17 cellular contexts compared by ENCODE assay signal in the genomic region with DNA sequence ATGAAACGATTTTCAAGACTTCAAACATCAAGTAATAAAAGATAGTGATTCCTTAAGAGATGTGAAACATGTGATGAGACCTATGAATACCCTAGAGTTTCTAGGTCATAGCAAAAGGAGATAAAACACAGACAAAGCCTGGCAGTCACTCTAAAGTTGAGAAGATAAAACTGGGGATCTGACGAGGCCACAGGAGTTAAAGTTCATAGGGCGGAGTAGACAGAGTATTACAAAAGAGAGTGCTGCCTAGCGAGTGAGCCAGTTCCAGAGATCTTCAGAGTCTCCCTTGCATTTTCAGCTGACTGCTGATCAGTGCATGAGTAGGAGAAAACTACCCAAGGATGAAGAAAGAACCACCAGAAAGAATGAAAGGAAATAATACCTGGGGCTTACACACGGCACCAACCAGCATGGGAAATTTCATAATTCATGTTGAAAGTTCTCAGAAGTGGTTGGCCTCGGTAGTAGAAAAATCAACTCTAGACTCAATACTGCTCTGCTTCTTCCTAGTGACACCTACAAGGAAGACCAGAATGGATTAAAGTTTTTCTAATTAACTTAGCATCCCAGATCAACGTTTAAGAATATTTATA. TPM values are rescaled to one million over a fixed set of nuclear protein-coding genes. Genes with fewer than 3 reads are reported as not detected.
DNase-seq lines count a peak whose midpoint lies in the region; ATAC-seq and TF ChIP-seq lines count a peak whose summit lies in the region.
"Had no signal": no experiment of that assay in that cellular context is flagged by ENCODE, and none has a peak within 500 bp of the region (broad histone marks: within the 10 kb centered on the region; RNA-seq: fewer than 3 reads in every experiment).

No MANE protein-coding gene starts in this region.

- TF ChIP-seq RAD21 in liver (IDR thresholded peaks at IDR 0.05) = no peak

- no peak overlapping the region for H3K27ac ChIP-seq in liver (ENCODE audit: low read depth in 1 of 2, low read length in 2 of 2)
- H3K27ac ChIP-seq: RWPE1, SK-N-MC had no signal

- TF ChIP-seq CTCF in liver (IDR thresholded peaks at IDR 0.05; ENCODE audit: low read depth, low read length, missing input control) (no peak), BE2C (IDR thresholded peaks at IDR 0.05; ENCODE audit: low read depth, low read length) (no peak)

- WGBS in liver = 47% methylated on average over 7 of the region's 7 CpGs

- H3K4me1 ChIP-seq in liver (ENCODE audit: control insufficient read depth in 4 of 4, insufficient read depth in 4 of 4, low read length in 3 of 4) (no peaks in the 10 kb centered on the region), BE2C (no peaks in the 10 kb centered on the region)

- no peaks in the 10 kb centered on the region for H3K27me3 ChIP-seq in liver (ENCODE audit: control insufficient read depth in 4 of 4, insufficient read depth in 4 of 4, low read length in 3 of 4)
- no peaks in the 10 kb centered on the region for H3K27me3 ChIP-seq in BE2C
- H3K27me3 ChIP-seq: MG63 had no signal

- H3K9me3 ChIP-seq in liver (ENCODE audit: control insufficient read depth in 4 of 4, low read length in 3 of 4) (peaks cover 0 to 3% (median 0%) of the 10 kb centered on the region in 4 donors), BE2C (no peaks in the 10 kb centered on the region)
- H3K9me3 ChIP-seq: MG63 had no signal

- H3K4me3 ChIP-seq in liver (ENCODE audit: low read depth in 1 of 3, low read length in 3 of 3) (no peak overlapping the region), BE2C (ENCODE audit: low read depth, low read length) (no peak overlapping the region)
- H3K4me3 ChIP-seq: MG63, SK-N-MC had no signal

- H3K9ac ChIP-seq in liver (ENCODE audit: low read depth in 1 of 2, low read length in 2 of 2) = no peak overlapping the region

- H3K36me3 ChIP-seq in liver (ENCODE audit: control insufficient read depth in 4 of 4, insufficient read depth in 3 of 4, low read depth in 1 of 4, low read length in 3 of 4) = no peaks in the 10 kb centered on the region
- H3K36me3 ChIP-seq in BE2C = no peaks in the 10 kb centered on the region
- H3K36me3 ChIP-seq: MG63 had no signal

- DNase-seq in HuH-7.5 (ENCODE audit: low spot score) = peak; percentile 15
- no peak for DNase-seq in effector CD4-positive, alpha-beta T cell
- DNase-seq in anterior cingulate cortex (lab: John Stamatoyannopoulos, UW) = no peak
- DNase-seq in BE2C = no peak
- DNase-seq: MG63, NCI-H1048, NCI-H1436, NCI-H1930, NCI-H2227 treated with DMSO at 0.1 percent for 48 hours, NCI-H510A, NCI-H748 treated with DMSO at 0.1 percent for 48 hours, SHP77 treated with DMSO at 0.1 percent for 48 hours had no signal

- ATAC-seq in GM18870 (IDR thresholded peaks at IDR 0.05; ENCODE audit: unreplicated experiment) (peak; percentile 57), HG02623 (IDR thresholded peaks at IDR 0.05; ENCODE audit: unreplicated experiment) (peak; percentile 50)

TF ChIP-seq in liver, 16 proteins besides CTCF, POLR2A, EP300 and RAD21:
- TF ChIP-seq, protein P1, sequence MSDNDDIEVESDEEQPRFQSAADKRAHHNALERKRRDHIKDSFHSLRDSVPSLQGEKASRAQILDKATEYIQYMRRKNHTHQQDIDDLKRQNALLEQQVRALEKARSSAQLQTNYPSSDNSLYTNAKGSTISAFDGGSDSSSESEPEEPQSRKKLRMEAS (IDR thresholded peaks at IDR 0.05) = no peak
- TF ChIP-seq, protein P2, sequence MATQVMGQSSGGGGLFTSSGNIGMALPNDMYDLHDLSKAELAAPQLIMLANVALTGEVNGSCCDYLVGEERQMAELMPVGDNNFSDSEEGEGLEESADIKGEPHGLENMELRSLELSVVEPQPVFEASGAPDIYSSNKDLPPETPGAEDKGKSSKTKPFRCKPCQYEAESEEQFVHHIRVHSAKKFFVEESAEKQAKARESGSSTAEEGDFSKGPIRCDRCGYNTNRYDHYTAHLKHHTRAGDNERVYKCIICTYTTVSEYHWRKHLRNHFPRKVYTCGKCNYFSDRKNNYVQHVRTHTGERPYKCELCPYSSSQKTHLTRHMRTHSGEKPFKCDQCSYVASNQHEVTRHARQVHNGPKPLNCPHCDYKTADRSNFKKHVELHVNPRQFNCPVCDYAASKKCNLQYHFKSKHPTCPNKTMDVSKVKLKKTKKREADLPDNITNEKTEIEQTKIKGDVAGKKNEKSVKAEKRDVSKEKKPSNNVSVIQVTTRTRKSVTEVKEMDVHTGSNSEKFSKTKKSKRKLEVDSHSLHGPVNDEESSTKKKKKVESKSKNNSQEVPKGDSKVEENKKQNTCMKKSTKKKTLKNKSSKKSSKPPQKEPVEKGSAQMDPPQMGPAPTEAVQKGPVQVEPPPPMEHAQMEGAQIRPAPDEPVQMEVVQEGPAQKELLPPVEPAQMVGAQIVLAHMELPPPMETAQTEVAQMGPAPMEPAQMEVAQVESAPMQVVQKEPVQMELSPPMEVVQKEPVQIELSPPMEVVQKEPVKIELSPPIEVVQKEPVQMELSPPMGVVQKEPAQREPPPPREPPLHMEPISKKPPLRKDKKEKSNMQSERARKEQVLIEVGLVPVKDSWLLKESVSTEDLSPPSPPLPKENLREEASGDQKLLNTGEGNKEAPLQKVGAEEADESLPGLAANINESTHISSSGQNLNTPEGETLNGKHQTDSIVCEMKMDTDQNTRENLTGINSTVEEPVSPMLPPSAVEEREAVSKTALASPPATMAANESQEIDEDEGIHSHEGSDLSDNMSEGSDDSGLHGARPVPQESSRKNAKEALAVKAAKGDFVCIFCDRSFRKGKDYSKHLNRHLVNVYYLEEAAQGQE (IDR thresholded peaks at IDR 0.05) = no peak
- TF ChIP-seq RXRA (IDR thresholded peaks at IDR 0.05) (peak in 1 of 2 donors; percentile 49), JUND (IDR thresholded peaks at IDR 0.05) (peak in 1 of 2 donors; percentile 15), HNF4A (conservative IDR thresholded peaks at IDR 0.05) (peak; percentile 37 to 59)

RNA-seq across cellular contexts. Expression of a gene that starts 30.4 kb away (rescaled TPM):
- 1 to 10 TPM; 7.7 to 8.8 TPM for total RNA-seq in liver
- polyA plus RNA-seq in liver = 1 to 10 TPM; 5.6 to 6.7 TPM
- polyA plus RNA-seq in BE2C (2012; ENCODE audit: insufficient read depth, insufficient read length, low read depth) = 3.4 TPM

RNA-seq across cellular contexts. Expression of a gene that starts 51.4 kb away (rescaled TPM):
- 10 to 100 TPM in 1 of 2 donors, 1 to 10 TPM in 1; 7.3 to 11.8 TPM for total RNA-seq in liver
- polyA plus RNA-seq in liver = 1 to 10 TPM; 3.7 to 6.0 TPM
- 4.5 TPM for polyA plus RNA-seq in BE2C (2012; ENCODE audit: insufficient read depth, insufficient read length, low read depth)
